8 cellular contexts compared by ENCODE assay signal in genomic region chr16:89241187-89242003, GRCh38. TPM values are rescaled to one million over a fixed set of nuclear protein-coding genes. Genes with fewer than 3 reads are reported as not detected.
A peak's percentile ranks its signal among the peaks of the same experiment; 100 is the strongest.
DNase-seq lines count a peak whose midpoint lies in the region; ATAC-seq and TF ChIP-seq lines count a peak whose summit lies in the region.

No MANE protein-coding gene starts in this region.

- no peaks in the 10 kb centered on the region for H3K27me3 ChIP-seq in neural cell (ENCODE audit: insufficient read depth, low read depth, low read length)

- peak overlapping the region; percentile 58 for H2AFZ ChIP-seq in neural cell (ENCODE audit: low read depth, low read length)

- H3K4me3 ChIP-seq in fibroblast of the aortic adventitia (ENCODE audit: low read depth, low read length): peak overlapping the region; percentile 88
- peak overlapping the region; percentile 94 for H3K4me3 ChIP-seq in neural cell (ENCODE audit: low read length)

- H3K9me3 ChIP-seq in neural cell (ENCODE audit: low read length): no peaks in the 10 kb centered on the region

- DNase-seq in C1 segment of cervical spinal cord (lab: John Stamatoyannopoulos, UW) (peak in 13 of 14 donors; percentile 28 to 79 (median 62)), HT1080 (ENCODE audit: low read depth) (peak; percentile 71), RPMI8226 (peak; percentile 70), fibroblast of the aortic adventitia (ENCODE audit: low read depth) (peak; percentile 88)
- peak; percentile 70 for DNase-seq in activated T-helper 9 cell treated with anti-CD3 and anti-CD28 coated beads, Interleukin-2, amount 50 U/mL, for 16 hours (ENCODE audit: low read depth)

- peak overlapping the region; percentile 82 for H3K4me2 ChIP-seq in neural cell (ENCODE audit: low read length)

- peaks cover 31% of the 10 kb centered on the region for H3K4me1 Mint-ChIP-seq in stimulated activated naive CD8-positive, alpha-beta T cell treated with anti-CD3 and anti-CD28 coated beads, Interleukin-15, Interleukin-2, amounts not matched to agents 100 ng/mL and 50 ng/mL, for 24 hours (ENCODE audit: low read depth)

- H3K4me3 Mint-ChIP-seq in stimulated activated naive CD8-positive, alpha-beta T cell treated with anti-CD3 and anti-CD28 coated beads, Interleukin-15, Interleukin-2, amounts not matched to agents 100 ng/mL and 50 ng/mL, for 24 hours: peak overlapping the region; percentile 99

- H3K27me3 Mint-ChIP-seq in stimulated activated naive CD8-positive, alpha-beta T cell treated with anti-CD3 and anti-CD28 coated beads, Interleukin-15, Interleukin-2, amounts not matched to agents 100 ng/mL and 50 ng/mL, for 24 hours: no peaks in the 10 kb centered on the region

- H3K27ac ChIP-seq in neural cell (ENCODE audit: low read length): peak overlapping the region; percentile 93

- peak; percentile 8 for TF ChIP-seq RAD21 in neural cell (conservative IDR thresholded peaks at IDR 0.05)

- no peaks in the 10 kb centered on the region for H3K9me2 ChIP-seq in neural cell (ENCODE audit: insufficient read depth, low read length)

- no peak for TF ChIP-seq EP300 in neural cell (conservative IDR thresholded peaks at IDR 0.05; ENCODE audit: poor library complexity, severe bottlenecking)

- peak; percentile 48 for ATAC-seq in GM19328 (IDR thresholded peaks at IDR 0.05; ENCODE audit: unreplicated experiment)

- no peaks in the 10 kb centered on the region for H4K20me1 ChIP-seq in neural cell (ENCODE audit: insufficient read depth)

- H3K27ac Mint-ChIP-seq in stimulated activated naive CD8-positive, alpha-beta T cell treated with anti-CD3 and anti-CD28 coated beads, Interleukin-15, Interleukin-2, amounts not matched to agents 100 ng/mL and 50 ng/mL, for 24 hours: peak overlapping the region; percentile 100

- H3K9ac ChIP-seq in neural cell (ENCODE audit: low read length): peak overlapping the region; percentile 94

- H3F3A ChIP-seq in neural cell (ENCODE audit: insufficient read depth, low read length, poor library complexity, severe bottlenecking): peaks cover 6% of the 10 kb centered on the region

- no peaks in the 10 kb centered on the region for H3K9me3 Mint-ChIP-seq in stimulated activated naive CD8-positive, alpha-beta T cell treated with anti-CD3 and anti-CD28 coated beads, Interleukin-15, Interleukin-2, amounts not matched to agents 100 ng/mL and 50 ng/mL, for 24 hours

- peaks cover 3% of the 10 kb centered on the region for H3K36me3 Mint-ChIP-seq in stimulated activated naive CD8-positive, alpha-beta T cell treated with anti-CD3 and anti-CD28 coated beads, Interleukin-15, Interleukin-2, amounts not matched to agents 100 ng/mL and 50 ng/mL, for 24 hours (ENCODE audit: low read depth)

- no peaks in the 10 kb centered on the region for H3K36me3 ChIP-seq in neural cell (ENCODE audit: insufficient read depth, low read length)

- TF ChIP-seq CTCF in fibroblast of the aortic adventitia (IDR thresholded peaks at IDR 0.05; ENCODE audit: insufficient read depth, low read length) (no peak), neural cell (IDR thresholded peaks at IDR 0.05; ENCODE audit: poor library complexity, severe bottlenecking) (no peak)

- H3K79me2 ChIP-seq in neural cell (replicated peaks; ENCODE audit: insufficient read depth, low read length): no peaks in the 10 kb centered on the region

TF ChIP-seq in neural cell, 6 proteins besides CTCF, POLR2A, EP300 and RAD21:
- TF ChIP-seq EZH2 (IDR thresholded peaks at IDR 0.05; ENCODE audit: borderline replicate concordance, insufficient read depth, low read length, poor library complexity, severe bottlenecking): no peak
- TF ChIP-seq REST (IDR thresholded peaks at IDR 0.05; ENCODE audit: borderline replicate concordance): peak; percentile 81
- no peak for TF ChIP-seq SMC3 (conservative IDR thresholded peaks at IDR 0.05; ENCODE audit: poor library complexity)
- peak; percentile 93 for TF ChIP-seq POLR2AphosphoS5 (IDR thresholded peaks at IDR 0.05)
- peak; percentile 64 for TF ChIP-seq MXI1 (conservative IDR thresholded peaks at IDR 0.05; ENCODE audit: poor library complexity, severe bottlenecking)
- peak; percentile 78 for TF ChIP-seq TAF1 (IDR thresholded peaks at IDR 0.05; ENCODE audit: low read depth)

RNA-seq across cellular contexts. Expression of gene ZNF778, which starts 23.9 kb away (rescaled TPM):
- total RNA-seq in HT1080 (2014; rRNA removed; shearing (Covaris generic)): 8.7 and 23.8 TPM in 2 replicates
- polyA plus RNA-seq in HT1080 (2015; cell fraction: cytosol; rRNA removed): 4.7 and 5.4 TPM in 2 replicates
- 8.4 and 9.4 TPM in 2 replicates for polyA plus RNA-seq in HT1080 (2015; cell fraction: nucleus; rRNA removed)
- 8.0 and 13.8 TPM in 2 replicates for total RNA-seq in fibroblast of the aortic adventitia (ENCODE audit: low replicate concordance)
- 14.7 and 16.3 TPM in 2 replicates for polyA plus RNA-seq in neural cell
- polyA minus RNA-seq in neural cell: 73.0 and 84.5 TPM in 2 replicates

RNA-seq across cellular contexts. Expression of gene SLC22A31, which starts 41.1 kb away (rescaled TPM):
- not detected in 2 replicates for total RNA-seq in HT1080 (2014; rRNA removed; shearing (Covaris generic))
- polyA plus RNA-seq in HT1080 (2015; cell fraction: cytosol; rRNA removed): not detected in 2 replicates
- 0.06 TPM in 1 of 2 replicates, not detected in the other for polyA plus RNA-seq in HT1080 (2015; cell fraction: nucleus; rRNA removed)
- total RNA-seq in fibroblast of the aortic adventitia (ENCODE audit: low replicate concordance): not detected in 2 replicates
- not detected in 2 replicates for polyA plus RNA-seq in neural cell
- polyA minus RNA-seq in neural cell: not detected in 2 replicates

Comparison
In these comparisons a context has a peak if more than half of its experiments do, and no peak if none do; other contexts are left out.
1. Peak in every context shown above with its lines: DNase-seq, ATAC-seq, H3K4me3 ChIP-seq and H3K27ac ChIP-seq.